In the genomic region with DNA sequence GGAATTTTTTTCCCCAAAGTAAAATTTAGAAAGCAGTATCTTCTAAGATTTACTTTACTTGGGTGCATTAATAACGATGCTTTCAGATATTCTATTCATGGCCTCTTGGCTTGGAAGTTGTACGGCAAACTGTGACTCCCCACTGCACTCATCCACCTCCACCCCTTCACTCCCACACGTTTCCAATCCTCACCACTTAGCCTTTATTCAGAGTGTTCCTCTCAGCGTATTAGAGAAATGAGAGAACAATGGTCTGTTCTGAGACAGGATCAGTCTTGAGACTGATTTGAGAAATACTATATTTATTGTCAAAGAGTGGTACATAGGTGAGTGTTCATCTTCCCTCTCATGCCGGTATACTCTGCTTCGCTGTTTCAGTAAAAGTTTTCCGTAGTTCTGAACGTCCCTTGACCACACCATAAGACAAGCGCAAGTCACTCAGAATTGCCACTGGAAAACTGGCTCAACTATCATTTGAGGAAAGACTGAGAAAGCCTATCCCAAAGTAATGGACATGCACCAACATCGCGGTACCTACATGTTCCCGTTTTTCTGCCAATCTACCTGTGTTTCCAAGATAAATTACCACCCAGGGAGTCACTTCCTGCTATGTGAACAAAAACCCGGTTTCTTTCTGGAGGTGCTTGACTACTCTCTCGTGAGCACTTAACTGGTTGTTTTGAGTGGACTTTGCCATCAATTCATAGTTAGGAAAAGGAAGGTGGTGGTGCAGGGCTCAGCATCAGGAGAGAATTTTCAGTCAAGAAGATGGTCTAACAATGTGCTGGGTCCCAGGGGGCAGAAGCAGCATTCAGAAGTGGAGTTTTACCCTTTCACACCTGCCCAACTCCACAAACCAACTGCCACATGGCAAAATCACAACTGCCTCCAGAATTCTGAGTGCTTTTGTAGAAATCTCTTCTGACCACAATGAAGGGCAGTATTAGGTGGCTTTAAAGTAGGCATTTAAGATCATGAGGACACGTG, we compare ENCODE assay signal across 10 cellular contexts. TPM values are rescaled to one million over a fixed set of nuclear protein-coding genes. Genes with fewer than 3 reads are reported as not detected.
DNase-seq lines count a peak whose midpoint lies in the region; ATAC-seq and TF ChIP-seq lines count a peak whose summit lies in the region.
"Had no signal": no experiment of that assay in that cellular context is flagged by ENCODE, and none has a peak within 500 bp of the region (broad histone marks: within the 10 kb centered on the region; RNA-seq: fewer than 3 reads in every experiment).

No MANE protein-coding gene starts in this region.

- POLR2A ChIA-PET in CD4-positive, alpha-beta T cell (lab: Charles Lee): no interaction called here
- POLR2A ChIA-PET in naive thymus-derived CD8-positive, alpha-beta T cell (lab: Charles Lee): no interaction called here

- TF ChIP-seq CTCF in CD4-positive, alpha-beta T cell (IDR thresholded peaks at IDR 0.05): no peak
- TF ChIP-seq CTCF in colonic mucosa (IDR thresholded peaks at IDR 0.05): no peak

- CTCF ChIA-PET in CD4-positive, alpha-beta T cell (lab: Charles Lee): no interaction called here

- DNase-seq in CD4-positive, alpha-beta T cell: no peak
- DNase-seq in HT-29 (ENCODE audit: low spot score) (peak; percentile 35), colonic mucosa (no peak), NOMO-1 (lab: John Stamatoyannopoulos, UW; ENCODE audit: unreplicated experiment in 2 of 2) (no peak), SKM-1 (lab: John Stamatoyannopoulos, UW; ENCODE audit: unreplicated experiment) (no peak)
- DNase-seq in naive thymus-derived CD8-positive, alpha-beta T cell: no peak
- DNase-seq: testis had no signal

- H3K27ac Mint-ChIP-seq in CD4-positive, alpha-beta T cell: no peak overlapping the region
- H3K27ac Mint-ChIP-seq in naive thymus-derived CD8-positive, alpha-beta T cell: no peak overlapping the region

- no peaks in the 10 kb centered on the region for H3K9me3 ChIP-seq in CD4-positive, alpha-beta T cell (ENCODE audit: control insufficient read depth, low read length)
- no peaks in the 10 kb centered on the region for H3K9me3 ChIP-seq in colonic mucosa
- H3K9me3 ChIP-seq: testis had no signal

- no peaks in the 10 kb centered on the region for H3K36me3 Mint-ChIP-seq in CD4-positive, alpha-beta T cell (ENCODE audit: low read depth)
- H3K36me3 Mint-ChIP-seq in naive thymus-derived CD8-positive, alpha-beta T cell: no peaks in the 10 kb centered on the region

- H3K9me3 Mint-ChIP-seq in CD4-positive, alpha-beta T cell: no peaks in the 10 kb centered on the region
- H3K9me3 Mint-ChIP-seq in naive thymus-derived CD8-positive, alpha-beta T cell: no peaks in the 10 kb centered on the region

- no peak overlapping the region for H3K27ac ChIP-seq in CD4-positive, alpha-beta T cell (ENCODE audit: low read depth, low read length)
- H3K27ac ChIP-seq in colonic mucosa: peak overlapping the region; percentile 58
- H3K27ac ChIP-seq: testis had no signal

- peaks cover 3% of the 10 kb centered on the region for H3K4me1 ChIP-seq in colonic mucosa

- ATAC-seq in CD4-positive, alpha-beta T cell (ENCODE audit: poor library complexity): no peak
- no peak for ATAC-seq in naive thymus-derived CD8-positive, alpha-beta T cell
- ATAC-seq in HG03571 (IDR thresholded peaks at IDR 0.05; ENCODE audit: unreplicated experiment): no peak
- no peak for ATAC-seq in GM21529 (IDR thresholded peaks at IDR 0.05; ENCODE audit: unreplicated experiment)

- H3K27me3 ChIP-seq in CD4-positive, alpha-beta T cell (ENCODE audit: control insufficient read depth, insufficient read depth, low read length): peaks cover 28% of the 10 kb centered on the region
- no peaks in the 10 kb centered on the region for H3K27me3 ChIP-seq in colonic mucosa
- H3K27me3 ChIP-seq: testis had no signal

- H3K9ac ChIP-seq in colonic mucosa (ENCODE audit: low read depth in 2 of 2, low read length in 2 of 2): peak overlapping the region in 1 of 2 donors; percentile 84

- H3K36me3 ChIP-seq in colonic mucosa: no peaks in the 10 kb centered on the region

- H3K4me3 ChIP-seq in colonic mucosa: peak overlapping the region; percentile 59

- intact Hi-C loops in CD4-positive, alpha-beta T cell (cut with DNase I, micrococcal nuclease): no loop called here
- intact Hi-C loops in colonic mucosa (cut with DNase I): loop anchor here (10.0 kb wide), 1 partner anchor 275 kb away; no protein-coding TSS in a partner anchor

- peak overlapping the region; percentile 36 for H3K4me3 Mint-ChIP-seq in CD4-positive, alpha-beta T cell
- peak overlapping the region in 9 of 10 donors; percentile 42 to 85 (median 78) for H3K4me3 Mint-ChIP-seq in naive thymus-derived CD8-positive, alpha-beta T cell

- peaks cover 57% of the 10 kb centered on the region for H3K27me3 Mint-ChIP-seq in CD4-positive, alpha-beta T cell
- H3K27me3 Mint-ChIP-seq in naive thymus-derived CD8-positive, alpha-beta T cell: peaks cover 23 to 67% (median 34%) of the 10 kb centered on the region in 5 donors

- H3K4me1 Mint-ChIP-seq in CD4-positive, alpha-beta T cell (ENCODE audit: low read depth): peaks cover 31% of the 10 kb centered on the region
- peaks cover 8 to 26% (median 20%) of the 10 kb centered on the region in 4 donors for H3K4me1 Mint-ChIP-seq in naive thymus-derived CD8-positive, alpha-beta T cell

RNA-seq across cellular contexts. Expression of a gene that starts 1.5 kb away (rescaled TPM):
- 1 to 10 TPM; 1.1 to 1.3 TPM for total RNA-seq in CD4-positive, alpha-beta T cell
- 5.0 and 6.8 TPM in 2 replicates for total RNA-seq in HT-29 (2014; rRNA removed; shearing (Covaris generic))
- 100 to 1,000 TPM in 1 of 2 donors, 10 to 100 TPM in 1; 86.3 to 292 TPM for total RNA-seq in colonic mucosa
- total RNA-seq in naive thymus-derived CD8-positive, alpha-beta T cell: 1 to 10 TPM; 2.5 to 2.6 TPM
- 1 to 10 TPM in 2 of 3 donors, under 1 TPM in 1; 0.38 to 1.9 (median 1.3) TPM for polyA plus RNA-seq in naive thymus-derived CD8-positive, alpha-beta T cell
- total RNA-seq: HT1080 had no signal

Comparison
In these comparisons a context has a peak if more than half of its experiments do, and no peak if none do; other contexts are left out.
1. RNA of a gene that starts 1.5 kb away (total RNA-seq): 86.3 to 292 TPM in colonic mucosa; 5.0 to 6.8 TPM in HT-29, 2.5 to 2.6 TPM in naive thymus-derived CD8-positive, alpha-beta T cell and 1.1 to 1.3 TPM in CD4-positive, alpha-beta T cell; every median in the first group is over 10 times any median in the second.